8 cellular contexts compared by ENCODE assay signal in the genomic region with DNA sequence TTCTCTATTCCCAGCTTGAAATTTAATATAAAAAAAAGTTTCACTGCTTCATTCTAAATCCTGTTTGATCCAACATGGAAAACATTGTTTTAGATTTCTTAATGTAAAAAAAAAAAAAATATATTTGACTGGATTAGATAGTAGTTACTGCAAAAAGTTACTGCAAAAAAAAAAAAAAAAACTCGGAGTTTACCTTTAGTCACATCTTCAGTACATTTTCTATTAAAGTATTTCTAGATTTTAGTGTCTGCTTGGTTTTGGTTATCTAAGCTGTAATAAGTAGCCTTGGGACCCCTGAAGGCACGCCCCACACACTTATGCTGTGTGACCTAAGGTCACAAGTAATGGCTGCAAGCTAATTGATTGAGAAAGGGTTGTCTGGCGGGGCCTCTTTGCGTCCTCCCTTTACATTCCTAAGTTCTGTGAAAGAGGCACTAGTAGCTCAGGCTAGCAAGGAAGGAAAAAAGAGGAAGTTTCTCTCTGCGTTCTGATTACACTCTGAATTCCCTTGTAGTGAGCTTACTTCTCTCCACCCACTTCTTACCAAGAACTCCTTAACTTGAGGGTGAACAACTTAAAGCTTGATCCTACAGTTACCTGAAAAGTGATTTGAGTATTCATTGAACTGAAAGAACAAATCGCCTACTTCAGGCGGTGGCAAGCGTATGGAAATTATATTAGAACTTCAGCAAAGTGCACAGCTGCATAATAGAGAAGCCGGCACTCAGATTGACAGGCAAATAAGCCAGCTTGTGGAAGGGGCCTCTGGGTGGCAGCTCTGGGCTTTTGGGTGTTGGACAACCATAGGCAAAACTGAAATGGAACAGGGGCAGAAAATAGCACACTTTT.
DNase-seq lines count a peak whose midpoint lies in the region; ATAC-seq, FAIRE-seq and TF ChIP-seq lines count a peak whose summit lies in the region.

No MANE protein-coding gene starts in this region.

- no peak overlapping the region for H3K9ac ChIP-seq in SK-N-SH

- ATAC-seq in SK-N-SH treated with all-trans-retinoic acid at 6 μM for 48 hours, result no peak
- peak; percentile 80 for ATAC-seq in HG03457 (IDR thresholded peaks at IDR 0.05; ENCODE audit: unreplicated experiment)

- H3K36me3 ChIP-seq in SK-N-SH (replicated peaks in 1 of 2; ENCODE audit: control insufficient read depth in 1 of 2, insufficient read depth in 2 of 2, low read length in 1 of 2), result no peaks in the 10 kb centered on the region
- no peaks in the 10 kb centered on the region for H3K36me3 ChIP-seq in neuron (ENCODE audit: insufficient read depth, low read length)

- no peaks in the 10 kb centered on the region for H3K79me2 ChIP-seq in SK-N-SH (ENCODE audit: insufficient read depth)

- peak; percentile 97 for FAIRE-seq in TTC549 (lab: Jason Lieb, UNC)

- no peaks in the 10 kb centered on the region for H3K9me2 ChIP-seq in SK-N-SH

- H3K4me2 ChIP-seq in SK-N-SH, result no peak overlapping the region

- no peak overlapping the region for H3K4me3 ChIP-seq in SK-N-SH (ENCODE audit: low read depth in 2 of 2, low read length in 1 of 2)
- H3K4me3 ChIP-seq in neuron (ENCODE audit: low read length), result peak overlapping the region; percentile 100

- H3K4me1 ChIP-seq in SK-N-SH (ENCODE audit: control insufficient read depth in 1 of 2, insufficient read depth in 2 of 2, low read depth in 1 of 2, low read length in 1 of 2), result no peaks in the 10 kb centered on the region; a peak in 1 of 4 replicates
- peaks cover 27% of the 10 kb centered on the region for H3K4me1 ChIP-seq in neuron (ENCODE audit: insufficient read depth, low read length)

- TF ChIP-seq CTCF in SK-N-SH (IDR thresholded peaks at IDR 0.05), result no peak

- DNase-seq in SK-N-SH (no peak), foreskin melanocyte (peak; percentile 48), activated gamma-delta T cell (lab: John Stamatoyannopoulos, UW) (no peak), DMS153 treated with DMSO at 0.1 percent for 48 hours (lab: John Stamatoyannopoulos, UW; ENCODE audit: unreplicated experiment) (no peak)

- WGBS in SK-N-SH (ENCODE audit: low lambda C conversion rate), result 53% methylated on average over 9 of the region's 9 CpGs

- POLR2A ChIA-PET in SK-N-SH (lab: Yijun Ruan, JAX), result no interaction called here

- no peaks in the 10 kb centered on the region for H3K27me3 ChIP-seq in SK-N-SH (ENCODE audit: insufficient read depth)
- H3K27me3 ChIP-seq in neuron (ENCODE audit: insufficient read depth, low read length), result no peaks in the 10 kb centered on the region

- no peaks in the 10 kb centered on the region for H4K20me1 ChIP-seq in SK-N-SH (ENCODE audit: insufficient read depth)

- TF ChIP-seq EP300 in SK-N-SH (IDR thresholded peaks at IDR 0.05; ENCODE audit: borderline replicate concordance in 1 of 2, low read depth in 1 of 2, low read length in 1 of 2), result no peak

- H3K9me3 ChIP-seq in SK-N-SH, result no peaks in the 10 kb centered on the region
- H3K9me3 ChIP-seq in neuron (ENCODE audit: low read length), result peaks cover 8% of the 10 kb centered on the region

- H3F3A ChIP-seq in SK-N-SH (replicated peaks; ENCODE audit: insufficient read depth), result no peaks in the 10 kb centered on the region

- no peak overlapping the region for H3K27ac ChIP-seq in SK-N-SH (ENCODE audit: low read depth in 2 of 2, low read length in 1 of 2)

- peak; percentile 17; the same call in 1 of the 2 replicates for TF ChIP-seq RAD21 in SK-N-SH (IDR thresholded peaks at IDR 0.05; ENCODE audit: low read length)

- CTCF ChIA-PET in SK-N-SH (lab: Yijun Ruan, JAX), result interaction anchor here (0.9 to 1.3 kb wide), 2 partner anchors 14 to 26 kb away, joined by 3 to 4 read pairs; no protein-coding TSS in a partner anchor

- H2AFZ ChIP-seq in SK-N-SH (ENCODE audit: low read depth), result no peak overlapping the region
- H2AFZ ChIP-seq in neuron (ENCODE audit: low read depth, low read length), result no peak overlapping the region

TF ChIP-seq in SK-N-SH, 30 proteins besides CTCF, POLR2A, EP300 and RAD21 (continues in another document):
- TF ChIP-seq NFIC (IDR thresholded peaks at IDR 0.05; ENCODE audit: borderline replicate concordance), result no peak
- no peak for TF ChIP-seq ELF1 (IDR thresholded peaks at IDR 0.05)
- TF ChIP-seq, protein P1, sequence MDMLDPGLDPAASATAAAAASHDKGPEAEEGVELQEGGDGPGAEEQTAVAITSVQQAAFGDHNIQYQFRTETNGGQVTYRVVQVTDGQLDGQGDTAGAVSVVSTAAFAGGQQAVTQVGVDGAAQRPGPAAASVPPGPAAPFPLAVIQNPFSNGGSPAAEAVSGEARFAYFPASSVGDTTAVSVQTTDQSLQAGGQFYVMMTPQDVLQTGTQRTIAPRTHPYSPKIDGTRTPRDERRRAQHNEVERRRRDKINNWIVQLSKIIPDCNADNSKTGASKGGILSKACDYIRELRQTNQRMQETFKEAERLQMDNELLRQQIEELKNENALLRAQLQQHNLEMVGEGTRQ (IDR thresholded peaks at IDR 0.05; ENCODE audit: borderline replicate concordance, low read depth, low read length), result no peak
- TF ChIP-seq RFX5 (IDR thresholded peaks at IDR 0.05; ENCODE audit: low read length), result no peak
- no peak for TF ChIP-seq GABPA (IDR thresholded peaks at IDR 0.05; ENCODE audit: low read depth)
- TF ChIP-seq TCF12 (IDR thresholded peaks at IDR 0.05), result no peak
- TF ChIP-seq RXRA (IDR thresholded peaks at IDR 0.05; ENCODE audit: borderline replicate concordance, low read depth), result no peak
- TF ChIP-seq GATA2 (CRISPR knock-in tag; IDR thresholded peaks at IDR 0.05), result no peak
- no peak for TF ChIP-seq POLR2AphosphoS5 (IDR thresholded peaks at IDR 0.05; ENCODE audit: low read depth, low read length)

TF ChIP-seq in SK-N-SH treated with all-trans-retinoic acid at 6 μM for 48 hours, 23 proteins besides CTCF, POLR2A, EP300 and RAD21:
- TF ChIP-seq ZFP3 (CRISPR knock-in tag; IDR thresholded peaks at IDR 0.05) (no peak), OSR1 (CRISPR knock-in tag; IDR thresholded peaks at IDR 0.05) (no peak), RARB (CRISPR knock-in tag; IDR thresholded peaks at IDR 0.05) (no peak), ZC3H10 (CRISPR knock-in tag; IDR thresholded peaks at IDR 0.05) (no peak), GLIS3 (CRISPR knock-in tag; IDR thresholded peaks at IDR 0.05) (no peak)
